In genomic region chr19:55344444-55344843, GRCh38 we compare ENCODE assay signal across 14 cellular contexts. TPM values are rescaled to one million over a fixed set of nuclear protein-coding genes. Genes with fewer than 3 reads are reported as not detected.
DNase-seq lines count a peak whose midpoint lies in the region; ATAC-seq and TF ChIP-seq lines count a peak whose summit lies in the region.
"Had no signal": no experiment of that assay in that cellular context is flagged by ENCODE, and none has a peak within 500 bp of the region (broad histone marks: within the 10 kb centered on the region; RNA-seq: fewer than 3 reads in every experiment).

No MANE protein-coding gene starts in this region.

- H3K9me3 ChIP-seq in stomach = no peaks in the 10 kb centered on the region

- H3K4me3 ChIP-seq in stomach = no peak overlapping the region

- peaks cover 17 to 37% (median 34%) of the 10 kb centered on the region in 4 donors for H3K4me1 ChIP-seq in stomach

- intact Hi-C loops in stomach (cut with DNase I; ENCODE audit: low total_unique reads) = no loop called here

- no peak for TF ChIP-seq CTCF in stomach (IDR thresholded peaks at IDR 0.05)

- H3K36me3 ChIP-seq in stomach = peaks cover 16 to 54% (median 42%) of the 10 kb centered on the region in 4 donors

- no peak for ATAC-seq in GM21526 (IDR thresholded peaks at IDR 0.05; ENCODE audit: low FRiP score, unreplicated experiment)
- ATAC-seq: naive thymus-derived CD4-positive, alpha-beta T cell had no signal

- no peak for TF ChIP-seq POLR2A in stomach (IDR thresholded peaks at IDR 0.05)

- no peak for TF ChIP-seq EP300 in stomach (IDR thresholded peaks at IDR 0.05)

- H3K27ac ChIP-seq in caudate nucleus (ENCODE audit: low read depth, low read length) = no peak overlapping the region
- H3K27ac ChIP-seq in stomach = no peak overlapping the region
- H3K27ac ChIP-seq: KMS-11 had no signal

- peak; percentile 85 for DNase-seq in DMS79 treated with DMSO at 0.1 percent for 48 hours (lab: John Stamatoyannopoulos, UW)
- peak; percentile 58 for DNase-seq in NCI-H345 (lab: John Stamatoyannopoulos, UW)
- DNase-seq in caudate nucleus (lab: John Stamatoyannopoulos, UW) = peak in 40 of 61 donors; percentile 3 to 64 (median 38)
- DNase-seq in occipital lobe (lab: John Stamatoyannopoulos, UW) = peak; percentile 35
- no peak for DNase-seq in NK-92 treated with Interleukin-12 subunit alpha and Interleukin-12 subunit beta, amount 100 ng/mL, for 24 hours (lab: John Stamatoyannopoulos, UW)
- no peak for DNase-seq in stomach
- DNase-seq in NCI-H2227 (lab: John Stamatoyannopoulos, UW; ENCODE audit: unreplicated experiment) = no peak
- DNase-seq: activated naive CD8-positive, alpha-beta T cell treated with anti-CD3 and anti-CD28 coated beads for 36 hours; naive thymus-derived CD4-positive, alpha-beta T cell; RPMI8226 had no signal

- H3K27me3 ChIP-seq in stomach = peaks cover 0 to 2% (median 0%) of the 10 kb centered on the region in 3 donors

- WGBS in stomach, 5 donors = 74 to 84% (median 76%) methylated on average over 9 of the region's 9 CpGs

RNA-seq across cellular contexts. Expression of gene KMT5C, which starts 4.8 kb away (rescaled TPM):
- 6.9 TPM for total RNA-seq in occipital lobe
- 100 to 1,000 TPM in 2 of 5 donors, 10 to 100 TPM in 2, 1 to 10 TPM in 1; 4.1 to 122 (median 27.7) TPM for total RNA-seq in stomach
- 1 to 10 TPM; 2.7 to 7.4 (median 5.5) TPM for polyA plus RNA-seq in stomach

RNA-seq across cellular contexts. Expression of gene COX6B2, which starts 10.1 kb away (rescaled TPM):
- not detected for total RNA-seq in occipital lobe
- total RNA-seq in stomach = 10 to 100 TPM in 1 of 5 donors, not detected in 4; 18.2 TPM
- polyA plus RNA-seq in stomach = under 1 TPM in 2 of 3 donors, not detected in 1; 0.19 to 0.93 TPM
- total RNA-seq: activated naive CD8-positive, alpha-beta T cell treated with anti-CD3 and anti-CD28 coated beads for 36 hours; subcutaneous adipose tissue had no signal
- polyA plus RNA-seq: CD14-positive monocyte; naive thymus-derived CD4-positive, alpha-beta T cell had no signal

RNA-seq across cellular contexts. Expression of gene GARIN5B, which starts 18.6 kb away (rescaled TPM):
- total RNA-seq in occipital lobe (not detected), stomach (not detected)
- polyA plus RNA-seq in stomach = not detected
- total RNA-seq: activated naive CD8-positive, alpha-beta T cell treated with anti-CD3 and anti-CD28 coated beads for 36 hours; naive thymus-derived CD4-positive, alpha-beta T cell; subcutaneous adipose tissue had no signal
- polyA plus RNA-seq: CD14-positive monocyte; naive thymus-derived CD4-positive, alpha-beta T cell had no signal

RNA-seq across cellular contexts. Expression of gene TMEM150B, which starts 19.3 kb away (rescaled TPM):
- total RNA-seq in occipital lobe (0.47 TPM), stomach (10 to 100 TPM in 1 of 5 donors, 1 to 10 TPM in 2, not detected in 2; 1.3 to 15.8 (median 3.3) TPM)
- polyA plus RNA-seq in stomach = under 1 TPM; 0.18 to 0.92 (median 0.87) TPM
- total RNA-seq: activated naive CD8-positive, alpha-beta T cell treated with anti-CD3 and anti-CD28 coated beads for 36 hours had no signal
- polyA plus RNA-seq: naive thymus-derived CD4-positive, alpha-beta T cell had no signal

RNA-seq across cellular contexts. Expression of gene IL11, which starts 25.8 kb away (rescaled TPM):
- total RNA-seq in occipital lobe (0.16 TPM), stomach (1 to 10 TPM in 2 of 5 donors, not detected in 3; 1.3 TPM)
- 10 to 100 TPM in 1 of 3 donors, 1 to 10 TPM in 2; 1.0 to 17.4 (median 1.4) TPM for polyA plus RNA-seq in stomach
- total RNA-seq: activated naive CD8-positive, alpha-beta T cell treated with anti-CD3 and anti-CD28 coated beads for 36 hours; subcutaneous adipose tissue had no signal
- polyA plus RNA-seq: CD14-positive monocyte; naive thymus-derived CD4-positive, alpha-beta T cell had no signal

Comparison
In these comparisons a context has a peak if more than half of its experiments do, and no peak if none do; other contexts are left out.
1. DNase-seq: peak in DMS79 treated with DMSO at 0.1 percent for 48 hours (single experiment), NCI-H345 (single experiment), caudate nucleus (40 of 61) and occipital lobe (single experiment); none in NK-92 treated with Interleukin-12 subunit alpha and Interleukin-12 subunit beta, amount 100 ng/mL, for 24 hours (single experiment), stomach (single experiment) and NCI-H2227 (single experiment).